ENCODE assay signal across 12 cellular contexts in genomic region chr6:27685278-27685677, GRCh38.
DNase-seq lines count a peak whose midpoint lies in the region; ATAC-seq and TF ChIP-seq lines count a peak whose summit lies in the region.
"Had no signal": no experiment of that assay in that cellular context is flagged by ENCODE, and none has a peak within 500 bp of the region (broad histone marks: within the 10 kb centered on the region; RNA-seq: fewer than 3 reads in every experiment).

No MANE protein-coding gene starts in this region.

- H3K36me3 Mint-ChIP-seq in activated naive CD8-positive, alpha-beta T cell treated with anti-CD3 and anti-CD28 coated beads for 36 hours = peaks cover 3% of the 10 kb centered on the region
- peaks cover 14% of the 10 kb centered on the region for H3K36me3 Mint-ChIP-seq in activated naive CD8-positive, alpha-beta T cell treated with anti-CD3 and anti-CD28 coated beads, Interleukin-2, amount 50 U/mL, for 24 hours (ENCODE audit: low read depth)
- peaks cover 15% of the 10 kb centered on the region for H3K36me3 Mint-ChIP-seq in activated T-helper 17 cell treated with anti-CD3 and anti-CD28 coated beads, Interleukin-2, amount 50 U/mL, for 72 hours (ENCODE audit: low read depth)
- no peaks in the 10 kb centered on the region for H3K36me3 Mint-ChIP-seq in nephron (ENCODE audit: low read depth)
- H3K36me3 Mint-ChIP-seq: CD4-positive, CD25-positive, alpha-beta regulatory T cell had no signal

- no peak for DNase-seq in activated naive CD8-positive, alpha-beta T cell treated with anti-CD3 and anti-CD28 coated beads for 36 hours
- no peak for DNase-seq in activated naive CD8-positive, alpha-beta T cell treated with anti-CD3 and anti-CD28 coated beads, Interleukin-2, amount 50 U/mL, for 24 hours
- DNase-seq in kidney glomerular epithelial cell (lab: John Stamatoyannopoulos, UW) = no peak
- DNase-seq in cerebellar nuclear complex (lab: John Stamatoyannopoulos, UW) = no peak
- DNase-seq: NCI-H1105 treated with DMSO at 0.1 percent for 48 hours, NCI-H2107, SIG-M5 had no signal

- TF ChIP-seq CTCF in nephron (IDR thresholded peaks at IDR 0.05; ENCODE audit: unreplicated experiment in 3 of 3) = no peak

- peak overlapping the region; percentile 14 for H3K4me3 Mint-ChIP-seq in activated naive CD8-positive, alpha-beta T cell treated with anti-CD3 and anti-CD28 coated beads for 36 hours
- no peak overlapping the region for H3K4me3 Mint-ChIP-seq in activated naive CD8-positive, alpha-beta T cell treated with anti-CD3 and anti-CD28 coated beads, Interleukin-2, amount 50 U/mL, for 24 hours
- H3K4me3 Mint-ChIP-seq in activated T-helper 17 cell treated with anti-CD3 and anti-CD28 coated beads, Interleukin-2, amount 50 U/mL, for 72 hours = peak overlapping the region; percentile 20
- peak overlapping the region in 2 of 3 experiments; percentile 28 to 46 for H3K4me3 Mint-ChIP-seq in nephron

- no peak for ATAC-seq in activated naive CD8-positive, alpha-beta T cell treated with anti-CD3 and anti-CD28 coated beads, Interleukin-2, amount 50 U/mL, for 24 hours
- ATAC-seq in activated T-helper 17 cell treated with anti-CD3 and anti-CD28 coated beads, Interleukin-2, amount 50 U/mL, for 72 hours (replicated peaks) = no peak
- no peak for ATAC-seq in GM19324 (IDR thresholded peaks at IDR 0.05; ENCODE audit: low FRiP score, unreplicated experiment)

- H3K9me3 Mint-ChIP-seq in activated naive CD8-positive, alpha-beta T cell treated with anti-CD3 and anti-CD28 coated beads for 36 hours = peaks cover 20% of the 10 kb centered on the region
- peaks cover 9% of the 10 kb centered on the region for H3K9me3 Mint-ChIP-seq in activated naive CD8-positive, alpha-beta T cell treated with anti-CD3 and anti-CD28 coated beads, Interleukin-2, amount 50 U/mL, for 24 hours
- no peaks in the 10 kb centered on the region for H3K9me3 Mint-ChIP-seq in activated T-helper 17 cell treated with anti-CD3 and anti-CD28 coated beads, Interleukin-2, amount 50 U/mL, for 72 hours
- no peaks in the 10 kb centered on the region for H3K9me3 Mint-ChIP-seq in nephron

- H3K27me3 Mint-ChIP-seq in activated naive CD8-positive, alpha-beta T cell treated with anti-CD3 and anti-CD28 coated beads for 36 hours = peaks cover 49% of the 10 kb centered on the region
- H3K27me3 Mint-ChIP-seq in activated naive CD8-positive, alpha-beta T cell treated with anti-CD3 and anti-CD28 coated beads, Interleukin-2, amount 50 U/mL, for 24 hours = peaks cover 40% of the 10 kb centered on the region
- H3K27me3 Mint-ChIP-seq in activated T-helper 17 cell treated with anti-CD3 and anti-CD28 coated beads, Interleukin-2, amount 50 U/mL, for 72 hours = peaks cover 7% of the 10 kb centered on the region
- peaks cover 64% of the 10 kb centered on the region for H3K27me3 Mint-ChIP-seq in nephron (ENCODE audit: low read depth)

- peaks cover 34% of the 10 kb centered on the region for H3K4me1 Mint-ChIP-seq in activated naive CD8-positive, alpha-beta T cell treated with anti-CD3 and anti-CD28 coated beads for 36 hours
- peaks cover 25% of the 10 kb centered on the region for H3K4me1 Mint-ChIP-seq in activated naive CD8-positive, alpha-beta T cell treated with anti-CD3 and anti-CD28 coated beads, Interleukin-2, amount 50 U/mL, for 24 hours
- H3K4me1 Mint-ChIP-seq in activated T-helper 17 cell treated with anti-CD3 and anti-CD28 coated beads, Interleukin-2, amount 50 U/mL, for 72 hours = peaks cover 12% of the 10 kb centered on the region
- H3K4me1 Mint-ChIP-seq in nephron = peaks cover 12% of the 10 kb centered on the region

- H3K27ac Mint-ChIP-seq in activated naive CD8-positive, alpha-beta T cell treated with anti-CD3 and anti-CD28 coated beads for 36 hours = no peak overlapping the region
- no peak overlapping the region for H3K27ac Mint-ChIP-seq in activated naive CD8-positive, alpha-beta T cell treated with anti-CD3 and anti-CD28 coated beads, Interleukin-2, amount 50 U/mL, for 24 hours
- no peak overlapping the region for H3K27ac Mint-ChIP-seq in activated T-helper 17 cell treated with anti-CD3 and anti-CD28 coated beads, Interleukin-2, amount 50 U/mL, for 72 hours
- no peak overlapping the region for H3K27ac Mint-ChIP-seq in nephron
- H3K27ac Mint-ChIP-seq: H9 had no signal
